In genomic region chr5:60540855-60541805, GRCh38 we compare ENCODE assay signal across 8 cellular contexts.
A peak's percentile ranks its signal among the peaks of the same experiment; 100 is the strongest.
DNase-seq lines count a peak whose midpoint lies in the region; ATAC-seq and TF ChIP-seq lines count a peak whose summit lies in the region.

No MANE protein-coding gene starts in this region.

- TF ChIP-seq CTCF in chondrocyte (IDR thresholded peaks at IDR 0.05), result peak; percentile 26

- peak; percentile 50 for ATAC-seq in activated naive CD8-positive, alpha-beta T cell treated with anti-CD3 and anti-CD28 coated beads, Interleukin-2, amount 50 U/mL, for 24 hours
- ATAC-seq in HG03097 (IDR thresholded peaks at IDR 0.05; ENCODE audit: low FRiP score, unreplicated experiment) (peak; percentile 68), aorta (ENCODE audit: low FRiP score) (peak; percentile 67)

- H3K27ac Mint-ChIP-seq in activated naive CD8-positive, alpha-beta T cell treated with anti-CD3 and anti-CD28 coated beads, Interleukin-2, amount 50 U/mL, for 24 hours, result no peak overlapping the region
- H3K27ac Mint-ChIP-seq in activated naive CD8-positive, alpha-beta T cell treated with anti-CD3 and anti-CD28 coated beads for 36 hours, result no peak overlapping the region
- H3K27ac Mint-ChIP-seq in chondrocyte (ENCODE audit: unreplicated experiment), result peak overlapping the region; percentile 100

- H3K4me3 ChIP-seq in aorta (ENCODE audit: low read length in 2 of 2), result no peak overlapping the region

- H3K9me3 ChIP-seq in aorta (ENCODE audit: control insufficient read depth, low read length), result no peaks in the 10 kb centered on the region

- H3K27me3 ChIP-seq in aorta (ENCODE audit: control insufficient read depth in 1 of 2, insufficient read depth in 2 of 2, low read length in 1 of 2), result no peaks in the 10 kb centered on the region

- peaks cover 4 to 5% of the 10 kb centered on the region in 2 donors for H3K4me1 ChIP-seq in aorta (ENCODE audit: control insufficient read depth in 1 of 2, insufficient read depth in 2 of 2, low read length in 2 of 2)

- no peaks in the 10 kb centered on the region for H3K9me3 Mint-ChIP-seq in activated naive CD8-positive, alpha-beta T cell treated with anti-CD3 and anti-CD28 coated beads, Interleukin-2, amount 50 U/mL, for 24 hours
- no peaks in the 10 kb centered on the region for H3K9me3 Mint-ChIP-seq in activated naive CD8-positive, alpha-beta T cell treated with anti-CD3 and anti-CD28 coated beads for 36 hours
- H3K9me3 Mint-ChIP-seq in chondrocyte (ENCODE audit: low read depth), result no peaks in the 10 kb centered on the region

- H3K36me3 Mint-ChIP-seq in activated naive CD8-positive, alpha-beta T cell treated with anti-CD3 and anti-CD28 coated beads, Interleukin-2, amount 50 U/mL, for 24 hours (ENCODE audit: low read depth), result no peaks in the 10 kb centered on the region
- H3K36me3 Mint-ChIP-seq in activated naive CD8-positive, alpha-beta T cell treated with anti-CD3 and anti-CD28 coated beads for 36 hours, result no peaks in the 10 kb centered on the region
- no peaks in the 10 kb centered on the region for H3K36me3 Mint-ChIP-seq in chondrocyte (ENCODE audit: low read depth)

- DNase-seq in activated naive CD8-positive, alpha-beta T cell treated with anti-CD3 and anti-CD28 coated beads, Interleukin-2, amount 50 U/mL, for 24 hours, result peak; percentile 22
- no peak for DNase-seq in activated naive CD8-positive, alpha-beta T cell treated with anti-CD3 and anti-CD28 coated beads for 36 hours
- no peak for DNase-seq in chondrocyte (ENCODE audit: low spot score)
- peak in 1 of 2 donors; percentile 73 for DNase-seq in aorta
- no peak for DNase-seq in COLO829 (ENCODE audit: low spot score)
- no peak for DNase-seq in EL
- no peak for DNase-seq in HUDEP-2 (lab: John Stamatoyannopoulos, UW; ENCODE audit: unreplicated experiment in 76 of 76)

- H3K4me3 Mint-ChIP-seq in activated naive CD8-positive, alpha-beta T cell treated with anti-CD3 and anti-CD28 coated beads, Interleukin-2, amount 50 U/mL, for 24 hours, result no peak overlapping the region
- H3K4me3 Mint-ChIP-seq in activated naive CD8-positive, alpha-beta T cell treated with anti-CD3 and anti-CD28 coated beads for 36 hours, result no peak overlapping the region
- H3K4me3 Mint-ChIP-seq in chondrocyte (ENCODE audit: unreplicated experiment), result peak overlapping the region; percentile 56

- 0 to 6% methylated on average over 5 of the region's 5 CpGs for WGBS in aorta, 2 donors

- H3K36me3 ChIP-seq in aorta (ENCODE audit: control insufficient read depth in 1 of 2, insufficient read depth in 2 of 2, low read length in 1 of 2), result no peaks in the 10 kb centered on the region

- peaks cover 34% of the 10 kb centered on the region for H3K4me1 Mint-ChIP-seq in activated naive CD8-positive, alpha-beta T cell treated with anti-CD3 and anti-CD28 coated beads, Interleukin-2, amount 50 U/mL, for 24 hours
- H3K4me1 Mint-ChIP-seq in activated naive CD8-positive, alpha-beta T cell treated with anti-CD3 and anti-CD28 coated beads for 36 hours, result peaks cover 24% of the 10 kb centered on the region
- H3K4me1 Mint-ChIP-seq in chondrocyte (ENCODE audit: low read depth), result peaks cover 81% of the 10 kb centered on the region

- no peaks in the 10 kb centered on the region for H3K27me3 Mint-ChIP-seq in activated naive CD8-positive, alpha-beta T cell treated with anti-CD3 and anti-CD28 coated beads, Interleukin-2, amount 50 U/mL, for 24 hours
- peaks cover 4% of the 10 kb centered on the region for H3K27me3 Mint-ChIP-seq in activated naive CD8-positive, alpha-beta T cell treated with anti-CD3 and anti-CD28 coated beads for 36 hours
- H3K27me3 Mint-ChIP-seq in chondrocyte (ENCODE audit: low read depth), result no peaks in the 10 kb centered on the region

- peak overlapping the region; percentile 72 to 91 for H3K27ac ChIP-seq in aorta (ENCODE audit: low read depth in 1 of 2, low read length in 2 of 2)

- intact Hi-C loops in aorta (cut with DNase I), result loop anchor here in 1 of 2 donors (5.0 kb wide), 3 partner anchors 41 to 64 kb away; no protein-coding TSS in a partner anchor
